ENCODE assay signal across 7 cellular contexts in the genomic region with DNA sequence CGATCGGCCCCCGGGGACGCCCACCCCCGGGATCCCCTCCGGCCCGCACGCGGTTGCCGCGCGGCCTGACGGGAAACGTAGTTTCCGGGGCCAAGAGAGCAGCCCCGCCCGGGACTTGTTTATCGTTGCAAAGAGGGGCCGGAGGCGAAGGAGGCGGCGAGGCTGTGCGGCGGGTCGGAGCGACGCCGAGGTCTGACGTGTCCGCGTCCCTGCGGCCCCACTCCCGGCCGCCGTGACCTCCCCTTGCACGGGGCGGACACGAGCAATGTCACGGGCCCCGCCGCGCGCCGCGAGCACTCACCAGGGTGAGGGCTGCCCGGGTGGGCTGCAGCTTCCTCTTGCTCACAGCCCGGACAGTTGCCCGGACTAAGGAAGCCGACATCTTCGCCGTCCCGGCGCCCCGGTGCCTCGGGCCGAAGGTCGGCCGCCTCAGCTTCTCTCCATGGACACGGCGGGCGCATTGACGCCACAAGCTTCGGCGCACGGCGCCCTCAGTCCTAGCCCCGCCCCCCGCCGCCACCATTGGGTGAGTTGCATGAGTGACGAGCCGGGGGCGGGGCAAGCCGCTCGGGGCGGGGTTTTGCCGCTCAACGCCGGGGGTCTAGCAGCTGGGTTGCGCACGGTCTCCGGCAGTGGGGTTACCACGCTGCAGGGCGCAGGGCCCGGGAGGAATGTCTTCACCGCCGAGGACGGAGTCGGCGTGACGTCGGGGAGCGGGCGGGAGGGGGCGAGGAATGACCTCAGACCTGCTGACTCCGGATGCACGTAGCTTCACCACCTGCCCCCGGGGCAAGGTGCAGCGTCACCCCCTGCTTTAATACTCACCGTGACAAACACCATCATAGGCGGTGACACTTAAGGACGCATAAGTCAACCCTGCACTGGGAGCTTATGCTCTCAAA. TPM values are rescaled to one million over a fixed set of nuclear protein-coding genes. Genes with fewer than 3 reads are reported as not detected.
A peak's percentile ranks its signal among the peaks of the same experiment; 100 is the strongest.
DNase-seq lines count a peak whose midpoint lies in the region; ATAC-seq and TF ChIP-seq lines count a peak whose summit lies in the region.

ISCA1 (minus strand) TSS at position 462 of the 902 bp plus-strand sequence; CDS start at position 382, 80 bp downstream.

- H3K27me3 ChIP-seq in hepatocyte, result no peaks in the 10 kb centered on the region

- peak within 1 kb of the TSS; percentile 83 for H3K4me2 ChIP-seq in hepatocyte

- no peaks in the 10 kb centered on the region for H3K9me3 ChIP-seq in hepatocyte (ENCODE audit: low read depth)

- H3K9me2 ChIP-seq in hepatocyte (replicated peaks; ENCODE audit: insufficient read depth), result no peaks in the 10 kb centered on the region

- WGBS in hepatocyte (ENCODE audit: low lambda C conversion rate, missing lambda C conversion rate), result under 1% methylated on average over 59 of the region's 101 CpGs

- peaks cover 44% of the 10 kb centered on the region for H3K79me2 ChIP-seq in hepatocyte

- H3K4me3 ChIP-seq in hepatocyte (peak within 1 kb of the TSS; percentile 94), retinal pigment epithelial cell (ENCODE audit: low read length) (peak within 1 kb of the TSS; percentile 87)

- DNase-seq in NCI-H2029 treated with DMSO at 0.1 percent for 48 hours (lab: John Stamatoyannopoulos, UW) (peak; percentile 75), T1000 (lab: John Stamatoyannopoulos, UW) (peak; percentile 95), astrocyte of the hippocampus (ENCODE audit: low read depth, low spot score) (peak; percentile 98), hepatocyte (ENCODE audit: low spot score) (peak; percentile 98), retinal pigment epithelial cell (ENCODE audit: low read depth) (peak; percentile 59)

- TF ChIP-seq CTCF in hepatocyte (IDR thresholded peaks at IDR 0.05; ENCODE audit: poor library complexity) (no peak), retinal pigment epithelial cell (conservative IDR thresholded peaks at IDR 0.05; ENCODE audit: low read depth, low read length) (no peak)

- peak within 1 kb of the TSS; percentile 83 for H2AFZ ChIP-seq in hepatocyte

- ATAC-seq in GM18517 (IDR thresholded peaks at IDR 0.05; ENCODE audit: unreplicated experiment) (peak; percentile 77), HG03025 (IDR thresholded peaks at IDR 0.05; ENCODE audit: low FRiP score, unreplicated experiment) (peak; percentile 83)

- H3K36me3 ChIP-seq in hepatocyte (replicated peaks; ENCODE audit: insufficient read depth, low read depth), result no peaks in the 10 kb centered on the region

- peaks cover 11% of the 10 kb centered on the region for H4K20me1 ChIP-seq in hepatocyte (ENCODE audit: insufficient read depth, poor library complexity, severe bottlenecking)

- peak within 1 kb of the TSS; percentile 99 for H3K27ac ChIP-seq in hepatocyte

- H3K4me1 ChIP-seq in hepatocyte (ENCODE audit: insufficient read depth), result peaks cover 25% of the 10 kb centered on the region

RNA-seq across cellular contexts. Expression of gene ISCA1, which starts in this region (rescaled TPM):
- 50.6 and 57.1 TPM in 2 replicates for total RNA-seq in hepatocyte
- 34.2 and 38.5 TPM in 2 replicates for polyA plus RNA-seq in hepatocyte

Comparison
In these comparisons a context has a peak if more than half of its experiments do, and no peak if none do; other contexts are left out.
1. Peak in every context shown above with its lines: DNase-seq, ATAC-seq, H3K4me3 ChIP-seq and H3K27ac ChIP-seq.